Comparison of ENCODE assay signal across 11 cellular contexts in the genomic region with DNA sequence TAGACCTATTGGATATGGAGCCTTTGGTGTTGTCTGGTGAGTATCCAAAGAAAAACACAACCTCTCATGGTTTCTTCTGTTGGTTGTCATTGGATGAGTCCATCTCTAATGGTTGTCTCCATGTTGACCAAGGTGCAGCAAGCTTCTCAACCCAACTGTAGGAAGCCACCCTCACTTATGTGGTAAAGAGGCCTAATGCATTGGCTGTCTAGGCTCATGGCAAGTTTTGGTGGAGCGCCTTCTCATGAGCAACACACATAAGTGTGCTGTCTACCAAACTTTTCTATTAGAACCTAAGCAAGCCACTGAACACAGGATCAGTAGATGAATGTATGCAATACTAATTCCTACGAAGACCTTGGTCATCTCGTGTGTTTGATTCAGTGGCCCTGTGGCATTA. TPM values are rescaled to one million over a fixed set of nuclear protein-coding genes. Genes with fewer than 3 reads are reported as not detected.
DNase-seq lines count a peak whose midpoint lies in the region; ATAC-seq and TF ChIP-seq lines count a peak whose summit lies in the region.
"Had no signal": no experiment of that assay in that cellular context is flagged by ENCODE, and none has a peak within 500 bp of the region (broad histone marks: within the 10 kb centered on the region; RNA-seq: fewer than 3 reads in every experiment).

No MANE protein-coding gene starts in this region.

- H3K27me3 Mint-ChIP-seq in MCF 10A (ENCODE audit: insufficient read depth, unreplicated experiment) (no peaks in the 10 kb centered on the region), WTC11 (ENCODE audit: low read depth) (no peaks in the 10 kb centered on the region; the same call in 1 of the 2 replicates)
- no peaks in the 10 kb centered on the region for H3K27me3 Mint-ChIP-seq in stimulated activated naive CD8-positive, alpha-beta T cell treated with anti-CD3 and anti-CD28 coated beads, Interleukin-15, amount 100 ng/mL, for 72 hours

- H3K36me3 ChIP-seq in breast epithelium = no peaks in the 10 kb centered on the region

- DNase-seq in MCF 10A (ENCODE audit: unreplicated experiment) (no peak), breast epithelium (ENCODE audit: low spot score in 2 of 2) (no peak), WTC11 (ENCODE audit: low spot score) (no peak), foreskin fibroblast (no peak), DMS53 (lab: John Stamatoyannopoulos, UW) (no peak), putamen (ENCODE audit: low spot score) (no peak)
- no peak for DNase-seq in stimulated activated naive CD8-positive, alpha-beta T cell treated with anti-CD3 and anti-CD28 coated beads, Interleukin-15, amount 100 ng/mL, for 72 hours
- no peak for DNase-seq in activated CD4-positive, CD25-positive, alpha-beta regulatory T cell (lab: John Stamatoyannopoulos, UW)
- DNase-seq: caudate nucleus; NCI-H2107; stimulated activated CD4-positive, alpha-beta T cell treated with anti-CD3 and anti-CD28 coated beads, Interleukin-4, amount 100 ng/mL, for 1 hour had no signal

- TF ChIP-seq CTCF in MCF 10A (IDR thresholded peaks at IDR 0.05; ENCODE audit: unreplicated experiment) (no peak), breast epithelium (IDR thresholded peaks at IDR 0.05) (no peak), WTC11 (IDR thresholded peaks at IDR 0.05) (no peak), foreskin fibroblast (IDR thresholded peaks at IDR 0.05; ENCODE audit: low read depth, low read length) (no peak)

- H3K4me3 Mint-ChIP-seq in MCF 10A (ENCODE audit: unreplicated experiment) (peak overlapping the region; percentile 91), WTC11 (peak overlapping the region; percentile 86)
- H3K4me3 Mint-ChIP-seq in stimulated activated naive CD8-positive, alpha-beta T cell treated with anti-CD3 and anti-CD28 coated beads, Interleukin-15, amount 100 ng/mL, for 72 hours = peak overlapping the region; percentile 94 to 96

- H3K9me3 Mint-ChIP-seq in MCF 10A (ENCODE audit: unreplicated experiment) = peaks cover 6% of the 10 kb centered on the region
- H3K9me3 Mint-ChIP-seq in WTC11 = 0 out of 2 replicates have a peak, but pooled peaks cover 3% of the 10 kb centered on the region
- no peaks in the 10 kb centered on the region for H3K9me3 Mint-ChIP-seq in stimulated activated naive CD8-positive, alpha-beta T cell treated with anti-CD3 and anti-CD28 coated beads, Interleukin-15, amount 100 ng/mL, for 72 hours

- no peaks in the 10 kb centered on the region for H3K9me3 ChIP-seq in breast epithelium

- peaks cover 0 to 15% of the 10 kb centered on the region in 2 donors for H3K4me1 ChIP-seq in breast epithelium

- CTCF ChIA-PET in MCF 10A (lab: Yijun Ruan, JAX) = interaction anchor here (0.7 kb wide), 1 partner anchor 444 kb away, joined by 5 read pairs; no protein-coding TSS in a partner anchor
- CTCF ChIA-PET in WTC11 (lab: Charles Lee) = interaction anchor here (0.9 to 1.2 kb wide), 2 partner anchors 149 to 208 kb away, joined by 4 read pairs; a partner anchor contains a TSS

- POLR2A ChIA-PET in MCF 10A (lab: Yijun Ruan, JAX) (interaction anchor here (0.8 kb wide), 1 partner anchor 662 kb away, joined by 3 read pairs; no protein-coding TSS in a partner anchor), WTC11 (lab: Charles Lee) (no interaction called here)

- no peak overlapping the region for H3K27ac ChIP-seq in breast epithelium

- intact Hi-C loops in MCF 10A (cut with micrococcal nuclease) = no loop called here
- intact Hi-C loops in breast epithelium (cut with DNase I; ENCODE audit: low total_unique reads) = no loop called here

- peak overlapping the region; percentile 81 for H3K27ac Mint-ChIP-seq in MCF 10A (ENCODE audit: low read depth, unreplicated experiment)
- H3K27ac Mint-ChIP-seq in WTC11 = no peak overlapping the region
- no peak overlapping the region for H3K27ac Mint-ChIP-seq in stimulated activated naive CD8-positive, alpha-beta T cell treated with anti-CD3 and anti-CD28 coated beads, Interleukin-15, amount 100 ng/mL, for 72 hours

- peak overlapping the region in 1 of 3 donors; percentile 41 for H3K4me3 ChIP-seq in breast epithelium
- H3K4me3 ChIP-seq in foreskin fibroblast (ENCODE audit: low read depth in 1 of 2, low read length in 2 of 2) = peak overlapping the region; percentile 27 to 75

- no peak for ATAC-seq in WTC11
- no peak for ATAC-seq in stimulated activated naive CD8-positive, alpha-beta T cell treated with anti-CD3 and anti-CD28 coated beads, Interleukin-15, amount 100 ng/mL, for 72 hours

- H3K27me3 ChIP-seq in breast epithelium = no peaks in the 10 kb centered on the region

- H3K4me1 Mint-ChIP-seq in MCF 10A (ENCODE audit: insufficient read depth, unreplicated experiment) (peaks cover 52% of the 10 kb centered on the region), WTC11 (peaks cover 59% of the 10 kb centered on the region)
- peaks cover 83% of the 10 kb centered on the region for H3K4me1 Mint-ChIP-seq in stimulated activated naive CD8-positive, alpha-beta T cell treated with anti-CD3 and anti-CD28 coated beads, Interleukin-15, amount 100 ng/mL, for 72 hours

- BruUV-seq in MCF 10A (replicated peaks; lab: Mats Ljungman, UMichigan) = no TSS peak

- no peak for TF ChIP-seq POLR2A in breast epithelium (IDR thresholded peaks at IDR 0.05)

- H3K36me3 Mint-ChIP-seq in MCF 10A (ENCODE audit: insufficient read depth, unreplicated experiment) (peaks cover 7% of the 10 kb centered on the region), WTC11 (peaks cover 12% of the 10 kb centered on the region; the same call in 1 of the 2 replicates)

TF ChIP-seq in WTC11, 78 proteins besides CTCF, POLR2A, EP300 and RAD21:
- no peak for TF ChIP-seq NR3C1 (CRISPR knock-in tag; conservative IDR thresholded peaks at IDR 0.05; ENCODE audit: low read depth)
- TF ChIP-seq, protein P1, sequence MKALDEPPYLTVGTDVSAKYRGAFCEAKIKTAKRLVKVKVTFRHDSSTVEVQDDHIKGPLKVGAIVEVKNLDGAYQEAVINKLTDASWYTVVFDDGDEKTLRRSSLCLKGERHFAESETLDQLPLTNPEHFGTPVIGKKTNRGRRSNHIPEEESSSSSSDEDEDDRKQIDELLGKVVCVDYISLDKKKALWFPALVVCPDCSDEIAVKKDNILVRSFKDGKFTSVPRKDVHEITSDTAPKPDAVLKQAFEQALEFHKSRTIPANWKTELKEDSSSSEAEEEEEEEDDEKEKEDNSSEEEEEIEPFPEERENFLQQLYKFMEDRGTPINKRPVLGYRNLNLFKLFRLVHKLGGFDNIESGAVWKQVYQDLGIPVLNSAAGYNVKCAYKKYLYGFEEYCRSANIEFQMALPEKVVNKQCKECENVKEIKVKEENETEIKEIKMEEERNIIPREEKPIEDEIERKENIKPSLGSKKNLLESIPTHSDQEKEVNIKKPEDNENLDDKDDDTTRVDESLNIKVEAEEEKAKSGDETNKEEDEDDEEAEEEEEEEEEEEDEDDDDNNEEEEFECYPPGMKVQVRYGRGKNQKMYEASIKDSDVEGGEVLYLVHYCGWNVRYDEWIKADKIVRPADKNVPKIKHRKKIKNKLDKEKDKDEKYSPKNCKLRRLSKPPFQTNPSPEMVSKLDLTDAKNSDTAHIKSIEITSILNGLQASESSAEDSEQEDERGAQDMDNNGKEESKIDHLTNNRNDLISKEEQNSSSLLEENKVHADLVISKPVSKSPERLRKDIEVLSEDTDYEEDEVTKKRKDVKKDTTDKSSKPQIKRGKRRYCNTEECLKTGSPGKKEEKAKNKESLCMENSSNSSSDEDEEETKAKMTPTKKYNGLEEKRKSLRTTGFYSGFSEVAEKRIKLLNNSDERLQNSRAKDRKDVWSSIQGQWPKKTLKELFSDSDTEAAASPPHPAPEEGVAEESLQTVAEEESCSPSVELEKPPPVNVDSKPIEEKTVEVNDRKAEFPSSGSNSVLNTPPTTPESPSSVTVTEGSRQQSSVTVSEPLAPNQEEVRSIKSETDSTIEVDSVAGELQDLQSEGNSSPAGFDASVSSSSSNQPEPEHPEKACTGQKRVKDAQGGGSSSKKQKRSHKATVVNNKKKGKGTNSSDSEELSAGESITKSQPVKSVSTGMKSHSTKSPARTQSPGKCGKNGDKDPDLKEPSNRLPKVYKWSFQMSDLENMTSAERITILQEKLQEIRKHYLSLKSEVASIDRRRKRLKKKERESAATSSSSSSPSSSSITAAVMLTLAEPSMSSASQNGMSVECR (CRISPR knock-in tag; IDR thresholded peaks at IDR 0.05; ENCODE audit: borderline replicate concordance) = no peak
- no peak for TF ChIP-seq ESRRA (CRISPR knock-in tag; IDR thresholded peaks at IDR 0.05; ENCODE audit: borderline replicate concordance)
- TF ChIP-seq NFYB (CRISPR knock-in tag; conservative IDR thresholded peaks at IDR 0.05; ENCODE audit: low read depth) = no peak
- TF ChIP-seq SOX15 (CRISPR knock-in tag; IDR thresholded peaks at IDR 0.05) = no peak
- TF ChIP-seq, protein P2, sequence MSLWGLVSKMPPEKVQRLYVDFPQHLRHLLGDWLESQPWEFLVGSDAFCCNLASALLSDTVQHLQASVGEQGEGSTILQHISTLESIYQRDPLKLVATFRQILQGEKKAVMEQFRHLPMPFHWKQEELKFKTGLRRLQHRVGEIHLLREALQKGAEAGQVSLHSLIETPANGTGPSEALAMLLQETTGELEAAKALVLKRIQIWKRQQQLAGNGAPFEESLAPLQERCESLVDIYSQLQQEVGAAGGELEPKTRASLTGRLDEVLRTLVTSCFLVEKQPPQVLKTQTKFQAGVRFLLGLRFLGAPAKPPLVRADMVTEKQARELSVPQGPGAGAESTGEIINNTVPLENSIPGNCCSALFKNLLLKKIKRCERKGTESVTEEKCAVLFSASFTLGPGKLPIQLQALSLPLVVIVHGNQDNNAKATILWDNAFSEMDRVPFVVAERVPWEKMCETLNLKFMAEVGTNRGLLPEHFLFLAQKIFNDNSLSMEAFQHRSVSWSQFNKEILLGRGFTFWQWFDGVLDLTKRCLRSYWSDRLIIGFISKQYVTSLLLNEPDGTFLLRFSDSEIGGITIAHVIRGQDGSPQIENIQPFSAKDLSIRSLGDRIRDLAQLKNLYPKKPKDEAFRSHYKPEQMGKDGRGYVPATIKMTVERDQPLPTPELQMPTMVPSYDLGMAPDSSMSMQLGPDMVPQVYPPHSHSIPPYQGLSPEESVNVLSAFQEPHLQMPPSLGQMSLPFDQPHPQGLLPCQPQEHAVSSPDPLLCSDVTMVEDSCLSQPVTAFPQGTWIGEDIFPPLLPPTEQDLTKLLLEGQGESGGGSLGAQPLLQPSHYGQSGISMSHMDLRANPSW (CRISPR knock-in tag; conservative IDR thresholded peaks at IDR 0.05; ENCODE audit: low read depth) = no peak
- TF ChIP-seq, protein P3, sequence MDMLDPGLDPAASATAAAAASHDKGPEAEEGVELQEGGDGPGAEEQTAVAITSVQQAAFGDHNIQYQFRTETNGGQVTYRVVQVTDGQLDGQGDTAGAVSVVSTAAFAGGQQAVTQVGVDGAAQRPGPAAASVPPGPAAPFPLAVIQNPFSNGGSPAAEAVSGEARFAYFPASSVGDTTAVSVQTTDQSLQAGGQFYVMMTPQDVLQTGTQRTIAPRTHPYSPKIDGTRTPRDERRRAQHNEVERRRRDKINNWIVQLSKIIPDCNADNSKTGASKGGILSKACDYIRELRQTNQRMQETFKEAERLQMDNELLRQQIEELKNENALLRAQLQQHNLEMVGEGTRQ (CRISPR knock-in tag; IDR thresholded peaks at IDR 0.05) = no peak
- no peak for TF ChIP-seq SMAD4 (CRISPR knock-in tag; IDR thresholded peaks at IDR 0.05)

RNA-seq across cellular contexts. Expression of a gene that starts 0.8 kb away (rescaled TPM):
- total RNA-seq in MCF 10A (2022) (14.6 and 15.0 TPM in 2 replicates), breast epithelium (10 to 100 TPM; 19.8 to 35.1 (median 27.5) TPM), WTC11 (2021) (38.3 to 40.3 TPM (median 39.9 TPM) in 3 replicates)
